In genomic region chr22:19337137-19337536, GRCh38 we compare ENCODE assay signal across 16 cellular contexts. TPM values are rescaled to one million over a fixed set of nuclear protein-coding genes. Genes with fewer than 3 reads are reported as not detected.
DNase-seq lines count a peak whose midpoint lies in the region; ATAC-seq and TF ChIP-seq lines count a peak whose summit lies in the region.
"Had no signal": no experiment of that assay in that cellular context is flagged by ENCODE, and none has a peak within 500 bp of the region (broad histone marks: within the 10 kb centered on the region; RNA-seq: fewer than 3 reads in every experiment).

No MANE protein-coding gene starts in this region.

- no peak overlapping the region for H3K4me3 Mint-ChIP-seq in activated T-cell treated with anti-CD3 and anti-CD28 coated beads, Interleukin-2, amount 50 U/mL, for 72 hours
- H3K4me3 Mint-ChIP-seq in activated T-cell treated with anti-CD3 and anti-CD28 coated beads, Interleukin-2, amount 50 U/mL, for 24 hours: no peak overlapping the region
- H3K4me3 Mint-ChIP-seq: CD4-positive, alpha-beta T cell had no signal

- H3K27ac ChIP-seq in colonic mucosa (peak overlapping the region; percentile 64), mucosa of rectum (ENCODE audit: low read depth in 2 of 2, low read length in 2 of 2) (peak overlapping the region; percentile 63 to 84)
- H3K27ac ChIP-seq: C4-2B had no signal

- H3K36me3 Mint-ChIP-seq in activated T-cell treated with anti-CD3 and anti-CD28 coated beads, Interleukin-2, amount 50 U/mL, for 72 hours (ENCODE audit: insufficient read depth in 2 of 2): peaks cover 55 to 79% of the 10 kb centered on the region in 2 donors
- peaks cover 98% of the 10 kb centered on the region for H3K36me3 Mint-ChIP-seq in activated T-cell treated with anti-CD3 and anti-CD28 coated beads, Interleukin-2, amount 50 U/mL, for 24 hours (ENCODE audit: low read depth)

- no peak for ATAC-seq in activated T-cell treated with anti-CD3 and anti-CD28 coated beads, Interleukin-2, amount 50 U/mL, for 72 hours (replicated peaks in 1 of 2)
- ATAC-seq in GM18907 (IDR thresholded peaks at IDR 0.05; ENCODE audit: unreplicated experiment): no peak

- H3K36me3 ChIP-seq in colonic mucosa (no peaks in the 10 kb centered on the region), mucosa of rectum (ENCODE audit: control insufficient read depth in 2 of 2, insufficient read depth in 2 of 2, low read length in 2 of 2) (peaks cover 4 to 26% of the 10 kb centered on the region in 2 donors)

- H3K9ac ChIP-seq in colonic mucosa (ENCODE audit: low read depth in 2 of 2, low read length in 2 of 2) (no peak overlapping the region), mucosa of rectum (ENCODE audit: low read depth in 1 of 2, low read length in 2 of 2) (no peak overlapping the region)

- no peaks in the 10 kb centered on the region for H3K9me3 ChIP-seq in colonic mucosa
- peaks cover 0 to 3% of the 10 kb centered on the region in 2 donors for H3K9me3 ChIP-seq in mucosa of rectum (ENCODE audit: control insufficient read depth in 2 of 2, low read length in 2 of 2)
- H3K9me3 ChIP-seq: BE2C had no signal

- H3K27ac Mint-ChIP-seq in activated T-cell treated with anti-CD3 and anti-CD28 coated beads, Interleukin-2, amount 50 U/mL, for 72 hours: peak overlapping the region; percentile 42
- H3K27ac Mint-ChIP-seq in activated T-cell treated with anti-CD3 and anti-CD28 coated beads, Interleukin-2, amount 50 U/mL, for 24 hours: no peak overlapping the region
- H3K27ac Mint-ChIP-seq: CD4-positive, alpha-beta T cell; IgD-negative memory B cell had no signal

- H3K27me3 ChIP-seq in colonic mucosa (no peaks in the 10 kb centered on the region), mucosa of rectum (ENCODE audit: control insufficient read depth in 2 of 2, insufficient read depth in 2 of 2, low read length in 2 of 2) (no peaks in the 10 kb centered on the region)
- H3K27me3 ChIP-seq: BE2C had no signal

- peaks cover 20 to 23% of the 10 kb centered on the region in 2 donors for H3K9me3 Mint-ChIP-seq in activated T-cell treated with anti-CD3 and anti-CD28 coated beads, Interleukin-2, amount 50 U/mL, for 72 hours
- H3K9me3 Mint-ChIP-seq in activated T-cell treated with anti-CD3 and anti-CD28 coated beads, Interleukin-2, amount 50 U/mL, for 24 hours: peaks cover 47% of the 10 kb centered on the region

- DNase-seq in activated T-cell treated with anti-CD3 and anti-CD28 coated beads, Interleukin-2, amount 50 U/mL, for 72 hours: no peak
- DNase-seq in activated T-cell treated with anti-CD3 and anti-CD28 coated beads, Interleukin-2, amount 50 U/mL, for 24 hours: no peak
- no peak for DNase-seq in colonic mucosa
- no peak for DNase-seq in kidney tubule cell (ENCODE audit: low spot score)
- no peak for DNase-seq in NCI-H2227 treated with DMSO at 0.1 percent for 48 hours (lab: John Stamatoyannopoulos, UW)
- DNase-seq: 8988T; BE2C; Caco-2; CD4-positive, alpha-beta T cell; GDM1; GOT3; H7 had no signal

- H3K4me3 ChIP-seq in colonic mucosa (no peak overlapping the region), mucosa of rectum (ENCODE audit: low read length in 2 of 2) (no peak overlapping the region)

- intact Hi-C loops in colonic mucosa (cut with DNase I): no loop called here

- no peaks in the 10 kb centered on the region for H3K27me3 Mint-ChIP-seq in activated T-cell treated with anti-CD3 and anti-CD28 coated beads, Interleukin-2, amount 50 U/mL, for 72 hours (ENCODE audit: low read depth)
- no peaks in the 10 kb centered on the region for H3K27me3 Mint-ChIP-seq in activated T-cell treated with anti-CD3 and anti-CD28 coated beads, Interleukin-2, amount 50 U/mL, for 24 hours
- H3K27me3 Mint-ChIP-seq: CD4-positive, alpha-beta T cell; IgD-negative memory B cell had no signal

- no peaks in the 10 kb centered on the region for H3K4me1 Mint-ChIP-seq in activated T-cell treated with anti-CD3 and anti-CD28 coated beads, Interleukin-2, amount 50 U/mL, for 72 hours (ENCODE audit: low read depth)
- no peaks in the 10 kb centered on the region for H3K4me1 Mint-ChIP-seq in activated T-cell treated with anti-CD3 and anti-CD28 coated beads, Interleukin-2, amount 50 U/mL, for 24 hours (ENCODE audit: low read depth)

- no peak for TF ChIP-seq CTCF in colonic mucosa (IDR thresholded peaks at IDR 0.05)

- no peaks in the 10 kb centered on the region for H3K4me1 ChIP-seq in colonic mucosa
- H3K4me1 ChIP-seq in mucosa of rectum (ENCODE audit: control insufficient read depth in 2 of 2, insufficient read depth in 2 of 2, low read length in 2 of 2): peaks cover 6 to 9% of the 10 kb centered on the region in 2 donors
- H3K4me1 ChIP-seq: BE2C, Caco-2 had no signal

RNA-seq across cellular contexts. Expression of gene CLTCL1, which starts 45.6 kb away (rescaled TPM):
- total RNA-seq in activated T-cell treated with anti-CD3 and anti-CD28 coated beads, Interleukin-2, amount 50 U/mL, for 72 hours: 1 to 10 TPM in 1 of 2 donors, under 1 TPM in 1; 0.99 to 2.1 TPM
- 1 to 10 TPM; 3.4 to 3.5 TPM for total RNA-seq in colonic mucosa
